In genomic region chr12:89333564-89334252, GRCh38 we compare ENCODE assay signal across 9 cellular contexts. TPM values are rescaled to one million over a fixed set of nuclear protein-coding genes. Genes with fewer than 3 reads are reported as not detected.
DNase-seq lines count a peak whose midpoint lies in the region; ATAC-seq and TF ChIP-seq lines count a peak whose summit lies in the region.
"Had no signal": no experiment of that assay in that cellular context is flagged by ENCODE, and none has a peak within 500 bp of the region (broad histone marks: within the 10 kb centered on the region; RNA-seq: fewer than 3 reads in every experiment).

No MANE protein-coding gene starts in this region.

- H3K27ac Mint-ChIP-seq in activated naive CD8-positive, alpha-beta T cell = no peak overlapping the region

- no peak for ATAC-seq in GM19023 (IDR thresholded peaks at IDR 0.05; ENCODE audit: unreplicated experiment)
- ATAC-seq in GM19324 (IDR thresholded peaks at IDR 0.05; ENCODE audit: low FRiP score, unreplicated experiment) = no peak

- H3K36me3 Mint-ChIP-seq in activated naive CD8-positive, alpha-beta T cell = peaks cover 12% of the 10 kb centered on the region

- peaks cover 3 to 24% (median 12%) of the 10 kb centered on the region in 6 donors for H3K4me1 ChIP-seq in spleen

- H3K4me3 Mint-ChIP-seq in activated naive CD8-positive, alpha-beta T cell = peak overlapping the region; percentile 44

- intact Hi-C loops in spleen (cut with DNase I; ENCODE audit: low total_unique reads) = loop anchor here (10.0 kb wide), 1 partner anchor 49 kb away; no protein-coding TSS in a partner anchor

- 42 to 53% (median 45%) methylated on average over 4 of the region's 4 CpGs for WGBS in spleen, 5 donors

- H3K27ac ChIP-seq in HL-60 (replicated peaks) = peak overlapping the region; percentile 47
- H3K27ac ChIP-seq in spleen = peak overlapping the region in 7 of 8 donors; percentile 39 to 69 (median 54)

- H3K27me3 Mint-ChIP-seq in activated naive CD8-positive, alpha-beta T cell = no peaks in the 10 kb centered on the region

- peaks cover 8% of the 10 kb centered on the region for H3K9me3 Mint-ChIP-seq in activated naive CD8-positive, alpha-beta T cell (ENCODE audit: low read depth)

- H3K9me3 ChIP-seq in spleen = peaks cover 4 to 17% (median 14%) of the 10 kb centered on the region in 8 donors

- no peaks in the 10 kb centered on the region for H3K36me3 ChIP-seq in spleen

- H3K4me1 Mint-ChIP-seq in activated naive CD8-positive, alpha-beta T cell (ENCODE audit: low read depth) = peaks cover 17% of the 10 kb centered on the region

- TF ChIP-seq CTCF in HL-60 (IDR thresholded peaks at IDR 0.05; ENCODE audit: insufficient read depth, low read length) (no peak), spleen (IDR thresholded peaks at IDR 0.05 in 8 of 11, conservative IDR thresholded peaks at IDR 0.05 in 3 of 11) (no peak)

- peak; percentile 57 for DNase-seq in activated CD4-positive, alpha-beta T cell treated with anti-CD3 and anti-CD28 coated beads for 48 hours
- no peak for DNase-seq in activated CD4-positive, alpha-beta T cell treated with anti-CD3 and anti-CD28 coated beads, Interleukin-2, amount 50 U/mL, for 1 hour
- DNase-seq in HL-60 (ENCODE audit: low read depth in 1 of 2, low spot score in 1 of 2) = peak; percentile 81 to 91
- no peak for DNase-seq in spleen
- no peak for DNase-seq in AG20443 (ENCODE audit: low spot score)
- DNase-seq: left cardiac atrium had no signal

- no peak for TF ChIP-seq POLR2A in spleen (IDR thresholded peaks at IDR 0.05)

- H3K4me3 ChIP-seq in HL-60 (replicated peaks; ENCODE audit: insufficient read depth, low read length) (no peak overlapping the region), spleen (no peak overlapping the region)

- H3K27me3 ChIP-seq in HL-60 (ENCODE audit: insufficient read depth, poor library complexity, severe bottlenecking) (no peaks in the 10 kb centered on the region), spleen (replicated peaks in 1 of 7) (no peaks in the 10 kb centered on the region)

RNA-seq across cellular contexts. Expression of gene DUSP6, which starts 18.6 kb away (rescaled TPM):
- total RNA-seq in spleen = 100 to 1,000 TPM; 104 to 193 (median 143) TPM
- polyA plus RNA-seq in spleen = 10 to 100 TPM; 34.7 to 43.0 (median 35.1) TPM

Comparison
In these comparisons a context has a peak if more than half of its experiments do, and no peak if none do; other contexts are left out.
1. DNase-seq: peak in activated CD4-positive, alpha-beta T cell treated with anti-CD3 and anti-CD28 coated beads for 48 hours (single experiment) and HL-60 (2 of 2); none in activated CD4-positive, alpha-beta T cell treated with anti-CD3 and anti-CD28 coated beads, Interleukin-2, amount 50 U/mL, for 1 hour (single experiment), spleen (single experiment) and AG20443 (single experiment).